8 cellular contexts compared by ENCODE assay signal in the genomic region with DNA sequence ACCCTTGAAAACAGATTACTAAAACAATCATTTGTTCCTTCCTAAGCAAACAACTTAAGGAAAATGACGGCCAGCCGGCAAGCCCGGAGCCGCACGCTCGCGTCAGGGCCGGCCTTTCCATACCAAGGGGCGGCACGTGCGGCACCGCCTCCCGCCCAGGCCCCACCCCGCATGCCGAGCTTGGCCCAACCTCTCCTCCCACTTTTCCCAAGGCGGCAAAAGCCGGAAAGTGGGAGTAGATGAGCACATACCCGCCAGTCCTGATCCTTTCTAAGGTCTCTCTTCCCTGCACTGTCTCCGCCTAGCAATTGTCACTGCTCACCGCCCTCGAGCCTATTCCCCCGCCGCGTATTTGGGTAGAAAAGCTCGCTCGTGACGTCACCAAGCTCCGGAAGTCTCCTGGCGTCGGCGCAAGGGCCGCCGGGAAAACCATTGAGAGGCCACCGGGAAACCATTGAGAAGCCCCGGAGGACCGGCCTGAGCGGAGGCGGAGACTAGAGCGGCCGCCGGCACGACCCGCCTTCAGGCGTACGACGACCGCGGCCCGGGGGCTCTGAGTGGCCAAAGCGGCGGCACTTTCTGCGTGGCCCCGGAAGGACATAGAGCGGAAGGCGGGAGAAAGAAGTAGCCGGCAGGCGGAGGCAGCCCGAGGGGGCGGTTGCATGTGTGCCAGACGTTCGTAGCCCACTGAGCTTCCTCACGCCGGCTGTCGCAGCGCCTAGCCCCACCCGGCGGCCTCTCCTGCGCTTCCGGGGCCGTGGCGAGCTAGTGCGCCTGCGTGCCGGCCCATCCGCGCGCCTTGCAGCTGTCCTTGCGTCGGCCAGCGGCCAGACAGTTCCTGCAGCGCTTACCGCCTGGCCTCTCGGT. TPM values are rescaled to one million over a fixed set of nuclear protein-coding genes. Genes with fewer than 3 reads are reported as not detected.
A peak's percentile ranks its signal among the peaks of the same experiment; 100 is the strongest.
DNase-seq lines count a peak whose midpoint lies in the region; ATAC-seq and TF ChIP-seq lines count a peak whose summit lies in the region.

A gene with protein sequence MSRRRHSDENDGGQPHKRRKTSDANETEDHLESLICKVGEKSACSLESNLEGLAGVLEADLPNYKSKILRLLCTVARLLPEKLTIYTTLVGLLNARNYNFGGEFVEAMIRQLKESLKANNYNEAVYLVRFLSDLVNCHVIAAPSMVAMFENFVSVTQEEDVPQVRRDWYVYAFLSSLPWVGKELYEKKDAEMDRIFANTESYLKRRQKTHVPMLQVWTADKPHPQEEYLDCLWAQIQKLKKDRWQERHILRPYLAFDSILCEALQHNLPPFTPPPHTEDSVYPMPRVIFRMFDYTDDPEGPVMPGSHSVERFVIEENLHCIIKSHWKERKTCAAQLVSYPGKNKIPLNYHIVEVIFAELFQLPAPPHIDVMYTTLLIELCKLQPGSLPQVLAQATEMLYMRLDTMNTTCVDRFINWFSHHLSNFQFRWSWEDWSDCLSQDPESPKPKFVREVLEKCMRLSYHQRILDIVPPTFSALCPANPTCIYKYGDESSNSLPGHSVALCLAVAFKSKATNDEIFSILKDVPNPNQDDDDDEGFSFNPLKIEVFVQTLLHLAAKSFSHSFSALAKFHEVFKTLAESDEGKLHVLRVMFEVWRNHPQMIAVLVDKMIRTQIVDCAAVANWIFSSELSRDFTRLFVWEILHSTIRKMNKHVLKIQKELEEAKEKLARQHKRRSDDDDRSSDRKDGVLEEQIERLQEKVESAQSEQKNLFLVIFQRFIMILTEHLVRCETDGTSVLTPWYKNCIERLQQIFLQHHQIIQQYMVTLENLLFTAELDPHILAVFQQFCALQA (plus strand): TSS at position 830 of the 867 bp plus-strand sequence. CDS start 61 bp downstream, outside the sequence.
A gene (minus strand): TSS at position 377 of the 867 bp plus-strand sequence. CDS start 5,806 bp downstream, outside the sequence.

- no peaks in the 10 kb centered on the region for H3K36me3 ChIP-seq in esophagus (ENCODE audit: control insufficient read depth in 2 of 2, insufficient read depth in 2 of 2, low read length in 1 of 2)
- no peaks in the 10 kb centered on the region for H3K36me3 ChIP-seq in muscle layer of colon (ENCODE audit: insufficient read depth, low read length)

- H3K27me3 ChIP-seq in esophagus (ENCODE audit: control insufficient read depth in 1 of 2, insufficient read depth in 2 of 2, low read length in 2 of 2) = no peaks in the 10 kb centered on the region
- no peaks in the 10 kb centered on the region for H3K27me3 ChIP-seq in muscle layer of colon (ENCODE audit: control insufficient read depth in 1 of 2, insufficient read depth in 2 of 2, low read length in 2 of 2)

- peak; percentile 95 for DNase-seq in DMS153 treated with DMSO at 0.1 percent for 48 hours (lab: John Stamatoyannopoulos, UW; ENCODE audit: unreplicated experiment)
- DNase-seq in KBM-7 = peak; percentile 98
- DNase-seq in activated T-cell treated with anti-CD3 and anti-CD28 coated beads, Interleukin-2, amount 50 U/mL, for 24 hours = peak; percentile 96
- DNase-seq in stimulated activated CD8-positive, alpha-beta memory T cell treated with anti-CD3 and anti-CD28 coated beads, Interleukin-7, amount 100 ng/mL, for 24 hours (ENCODE audit: low read depth) = peak; percentile 87

- H3K4me1 ChIP-seq in esophagus (ENCODE audit: control insufficient read depth in 2 of 2, insufficient read depth in 2 of 2, low read length in 1 of 2) (no peaks in the 10 kb centered on the region), muscle layer of colon (ENCODE audit: insufficient read depth, low read length) (peaks cover 55% of the 10 kb centered on the region)

- in situ Hi-C loops in KBM-7 (cut with MboI; ENCODE audit: low pct_unique_long_range_greater_than_20kb, low sequenced_read_pairs) = no loop called here

- no peaks in the 10 kb centered on the region for H3K9me3 Mint-ChIP-seq in activated T-cell treated with anti-CD3 and anti-CD28 coated beads, Interleukin-2, amount 50 U/mL, for 24 hours

- H3K27ac ChIP-seq in esophagus (ENCODE audit: low read depth in 2 of 2, low read length in 1 of 2) = peak within 1 kb of the TSS; percentile 98 to 100
- peak within 1 kb of the TSS; percentile 99 for H3K27ac ChIP-seq in muscle layer of colon (ENCODE audit: low read depth, low read length)

- peak within 1 kb of the TSS; percentile 95 for H3K9ac ChIP-seq in muscle layer of colon (ENCODE audit: low read length)

- no peaks in the 10 kb centered on the region for H3K27me3 Mint-ChIP-seq in activated T-cell treated with anti-CD3 and anti-CD28 coated beads, Interleukin-2, amount 50 U/mL, for 24 hours

- H3K27ac Mint-ChIP-seq in activated T-cell treated with anti-CD3 and anti-CD28 coated beads, Interleukin-2, amount 50 U/mL, for 24 hours = peak within 1 kb of the TSS; percentile 99

- H3K4me1 Mint-ChIP-seq in activated T-cell treated with anti-CD3 and anti-CD28 coated beads, Interleukin-2, amount 50 U/mL, for 24 hours (ENCODE audit: low read depth) = peaks cover 56% of the 10 kb centered on the region

- H3K36me3 Mint-ChIP-seq in activated T-cell treated with anti-CD3 and anti-CD28 coated beads, Interleukin-2, amount 50 U/mL, for 24 hours (ENCODE audit: low read depth) = peaks cover 55% of the 10 kb centered on the region

- 0% methylated on average over 78 to 83 of the region's 83 CpGs for WGBS in esophagus, 2 donors

- peak; percentile 88 for ATAC-seq in GM21717 (IDR thresholded peaks at IDR 0.05; ENCODE audit: unreplicated experiment)

- no peaks in the 10 kb centered on the region for H3K9me3 ChIP-seq in esophagus (ENCODE audit: control insufficient read depth in 2 of 2, insufficient read depth in 1 of 2, low read depth in 1 of 2, low read length in 1 of 2)
- no peaks in the 10 kb centered on the region for H3K9me3 ChIP-seq in muscle layer of colon (ENCODE audit: low read length)

- H3K4me3 Mint-ChIP-seq in activated T-cell treated with anti-CD3 and anti-CD28 coated beads, Interleukin-2, amount 50 U/mL, for 24 hours = peak within 1 kb of the TSS; percentile 85

- peak within 1 kb of the TSS; percentile 90 to 92 for H3K4me3 ChIP-seq in esophagus (ENCODE audit: low read depth in 1 of 2, low read length in 2 of 2)
- peak within 1 kb of the TSS; percentile 72 to 87 for H3K4me3 ChIP-seq in muscle layer of colon (ENCODE audit: low read depth in 1 of 2, low read length in 2 of 2)

TF ChIP-seq in PFSK-1, 5 proteins besides CTCF, POLR2A, EP300 and RAD21:
- TF ChIP-seq TAF1 (IDR thresholded peaks at IDR 0.05; ENCODE audit: borderline replicate concordance, insufficient read depth, low read length) (peak; percentile 82), FOXP2 (optimal IDR thresholded peaks at IDR 0.05; ENCODE audit: borderline replicate concordance, extremely low read depth, extremely low read length, insufficient read depth) (peak; percentile 79), POLR2AphosphoS5 (IDR thresholded peaks at IDR 0.05; ENCODE audit: low read depth, low read length) (peak; percentile 85; the same call in 1 of the 2 replicates), SIN3A (IDR thresholded peaks at IDR 0.05; ENCODE audit: borderline replicate concordance, insufficient read depth, low read length) (0 out of 2 replicates have a peak, but pooled peaks have one; percentile 45)
- TF ChIP-seq, protein P1, sequence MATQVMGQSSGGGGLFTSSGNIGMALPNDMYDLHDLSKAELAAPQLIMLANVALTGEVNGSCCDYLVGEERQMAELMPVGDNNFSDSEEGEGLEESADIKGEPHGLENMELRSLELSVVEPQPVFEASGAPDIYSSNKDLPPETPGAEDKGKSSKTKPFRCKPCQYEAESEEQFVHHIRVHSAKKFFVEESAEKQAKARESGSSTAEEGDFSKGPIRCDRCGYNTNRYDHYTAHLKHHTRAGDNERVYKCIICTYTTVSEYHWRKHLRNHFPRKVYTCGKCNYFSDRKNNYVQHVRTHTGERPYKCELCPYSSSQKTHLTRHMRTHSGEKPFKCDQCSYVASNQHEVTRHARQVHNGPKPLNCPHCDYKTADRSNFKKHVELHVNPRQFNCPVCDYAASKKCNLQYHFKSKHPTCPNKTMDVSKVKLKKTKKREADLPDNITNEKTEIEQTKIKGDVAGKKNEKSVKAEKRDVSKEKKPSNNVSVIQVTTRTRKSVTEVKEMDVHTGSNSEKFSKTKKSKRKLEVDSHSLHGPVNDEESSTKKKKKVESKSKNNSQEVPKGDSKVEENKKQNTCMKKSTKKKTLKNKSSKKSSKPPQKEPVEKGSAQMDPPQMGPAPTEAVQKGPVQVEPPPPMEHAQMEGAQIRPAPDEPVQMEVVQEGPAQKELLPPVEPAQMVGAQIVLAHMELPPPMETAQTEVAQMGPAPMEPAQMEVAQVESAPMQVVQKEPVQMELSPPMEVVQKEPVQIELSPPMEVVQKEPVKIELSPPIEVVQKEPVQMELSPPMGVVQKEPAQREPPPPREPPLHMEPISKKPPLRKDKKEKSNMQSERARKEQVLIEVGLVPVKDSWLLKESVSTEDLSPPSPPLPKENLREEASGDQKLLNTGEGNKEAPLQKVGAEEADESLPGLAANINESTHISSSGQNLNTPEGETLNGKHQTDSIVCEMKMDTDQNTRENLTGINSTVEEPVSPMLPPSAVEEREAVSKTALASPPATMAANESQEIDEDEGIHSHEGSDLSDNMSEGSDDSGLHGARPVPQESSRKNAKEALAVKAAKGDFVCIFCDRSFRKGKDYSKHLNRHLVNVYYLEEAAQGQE (IDR thresholded peaks at IDR 0.05; ENCODE audit: insufficient read depth in 1 of 2, low read depth in 2 of 2, low read length in 2 of 2) = peak in 1 of 2 experiments; percentile 29; a peak in 1 of 4 replicates
TF ChIP-seq in PFSK-1: peak in this region for 5.

RNA-seq across cellular contexts. Expression of the first gene that starts in this region (rescaled TPM):
- polyA plus RNA-seq in PFSK-1 (2012; ENCODE audit: insufficient read length, low read depth) = 28.7 TPM
- polyA plus RNA-seq in esophagus = 1 to 10 TPM; 6.7 to 8.1 TPM

RNA-seq across cellular contexts. Expression of the second gene that starts in this region (rescaled TPM):
- polyA plus RNA-seq in PFSK-1 (2012; ENCODE audit: insufficient read length, low read depth) = 10.9 TPM
- 1 to 10 TPM; 7.1 to 7.9 TPM for polyA plus RNA-seq in esophagus

Comparison
In these comparisons a context has a peak if more than half of its experiments do, and no peak if none do; other contexts are left out.
1. Peak in every context shown above with its lines: DNase-seq, ATAC-seq, H3K4me3 ChIP-seq and H3K27ac ChIP-seq.